Comparison of ENCODE assay signal across 1 cellular context in genomic region chr2:173922760-173923159, GRCh38.
TF ChIP-seq lines count a peak whose summit lies in the region.

No MANE protein-coding gene starts in this region.

TF ChIP-seq in SK-N-SH, 30 proteins besides CTCF, POLR2A, EP300 and RAD21 (continued from another document):
- TF ChIP-seq EZH2phosphoT487 (IDR thresholded peaks at IDR 0.05; ENCODE audit: borderline replicate concordance, low read depth) (no peak), ELF1 (IDR thresholded peaks at IDR 0.05) (no peak), CHD2 (IDR thresholded peaks at IDR 0.05; ENCODE audit: low read length, partially characterized antibody) (no peak)
- TF ChIP-seq, protein P1, sequence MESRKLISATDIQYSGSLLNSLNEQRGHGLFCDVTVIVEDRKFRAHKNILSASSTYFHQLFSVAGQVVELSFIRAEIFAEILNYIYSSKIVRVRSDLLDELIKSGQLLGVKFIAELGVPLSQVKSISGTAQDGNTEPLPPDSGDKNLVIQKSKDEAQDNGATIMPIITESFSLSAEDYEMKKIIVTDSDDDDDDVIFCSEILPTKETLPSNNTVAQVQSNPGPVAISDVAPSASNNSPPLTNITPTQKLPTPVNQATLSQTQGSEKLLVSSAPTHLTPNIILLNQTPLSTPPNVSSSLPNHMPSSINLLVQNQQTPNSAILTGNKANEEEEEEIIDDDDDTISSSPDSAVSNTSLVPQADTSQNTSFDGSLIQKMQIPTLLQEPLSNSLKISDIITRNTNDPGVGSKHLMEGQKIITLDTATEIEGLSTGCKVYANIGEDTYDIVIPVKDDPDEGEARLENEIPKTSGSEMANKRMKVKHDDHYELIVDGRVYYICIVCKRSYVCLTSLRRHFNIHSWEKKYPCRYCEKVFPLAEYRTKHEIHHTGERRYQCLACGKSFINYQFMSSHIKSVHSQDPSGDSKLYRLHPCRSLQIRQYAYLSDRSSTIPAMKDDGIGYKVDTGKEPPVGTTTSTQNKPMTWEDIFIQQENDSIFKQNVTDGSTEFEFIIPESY (IDR thresholded peaks at IDR 0.05; ENCODE audit: borderline replicate concordance, low read depth), result no peak
TF ChIP-seq in SK-N-SH: peak in this region for 0.
